Comparison of ENCODE assay signal across 3 cellular contexts in the genomic region with DNA sequence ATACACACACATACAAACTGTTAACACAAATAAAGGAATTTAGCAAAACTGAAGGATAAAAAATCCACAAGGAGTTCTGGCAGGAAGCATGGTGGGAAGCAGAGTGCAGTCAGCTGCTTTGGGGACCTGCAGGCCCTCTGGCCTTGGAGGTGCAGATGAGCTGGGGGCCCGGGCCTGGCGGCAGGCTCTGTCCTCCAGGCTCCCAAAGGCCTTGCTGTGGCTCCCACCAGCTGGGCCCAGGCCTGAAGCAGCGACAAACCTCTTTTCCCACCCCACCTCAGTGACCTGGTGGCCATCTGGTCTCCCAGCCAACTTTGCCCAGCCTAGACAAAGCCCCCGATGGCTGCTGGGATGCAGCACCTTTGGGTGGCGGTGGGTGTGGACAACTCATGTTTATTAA.
"Had no signal": no experiment of that assay in that cellular context is flagged by ENCODE, and none has a peak within 500 bp of the region (broad histone marks: within the 10 kb centered on the region; RNA-seq: fewer than 3 reads in every experiment).

No MANE protein-coding gene starts in this region.

- H3K4me3 ChIP-seq: GM12878 had no signal

- ATAC-seq: GM12878 had no signal

- DNase-seq: GDM1, GF-D8 had no signal
